ENCODE assay signal across 19 cellular contexts in the genomic region with DNA sequence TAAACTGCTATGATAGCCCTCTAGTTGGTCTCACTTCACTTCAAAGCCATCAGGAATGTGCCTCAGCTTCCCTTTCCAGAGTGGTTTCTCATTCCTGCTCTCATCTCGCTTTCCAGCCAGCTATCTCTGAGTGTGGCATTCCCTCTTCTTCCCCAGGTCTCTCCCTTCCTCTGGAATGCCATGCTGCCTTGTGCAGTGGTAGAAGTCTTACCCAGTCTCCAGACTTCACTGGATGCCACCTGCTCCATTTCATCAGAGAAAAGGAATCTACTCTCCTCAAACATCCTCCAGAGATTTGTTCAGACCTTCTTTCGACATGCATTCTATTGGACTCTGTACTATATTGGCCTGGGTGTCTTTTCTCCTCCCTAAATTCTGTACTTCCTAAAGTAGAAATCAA.
"Had no signal": no experiment of that assay in that cellular context is flagged by ENCODE, and none has a peak within 500 bp of the region (broad histone marks: within the 10 kb centered on the region; RNA-seq: fewer than 3 reads in every experiment).

No MANE protein-coding gene starts in this region.

- H3K9me3 ChIP-seq: mucosa of descending colon, ovary, sigmoid colon, suprapubic skin, thyroid gland had no signal

- H3K9me3 Mint-ChIP-seq: mesothelial cell of epicardium had no signal

- H3K4me1 ChIP-seq: suprapubic skin, thyroid gland had no signal

- H3K27ac ChIP-seq: ovary, suprapubic skin, thyroid gland had no signal

- H3K27ac Mint-ChIP-seq: mesothelial cell of epicardium; naive thymus-derived CD8-positive, alpha-beta T cell; stimulated activated naive B cell treated with anti-CD40 and anti-IgM and Interleukin-4, amounts not matched to agents 10 μg/mL and 1 μg/mL and 100 μg/mL, for 72 hours; stimulated activated naive CD8-positive, alpha-beta T cell treated with anti-CD3 and anti-CD28 coated beads, Interleukin-15, amount 100 ng/mL, for 72 hours had no signal

- H2AFZ ChIP-seq: hepatocyte had no signal

- H3K4me3 Mint-ChIP-seq: mesothelial cell of epicardium; naive thymus-derived CD8-positive, alpha-beta T cell; stimulated activated naive B cell treated with anti-CD40 and anti-IgM and Interleukin-4, amounts not matched to agents 10 μg/mL and 1 μg/mL and 100 μg/mL, for 72 hours; stimulated activated naive CD8-positive, alpha-beta T cell treated with anti-CD3 and anti-CD28 coated beads, Interleukin-15, amount 100 ng/mL, for 72 hours had no signal

- ATAC-seq: left lobe of liver; mucosa of descending colon; naive thymus-derived CD8-positive, alpha-beta T cell; stimulated activated naive B cell treated with anti-CD40 and anti-IgM and Interleukin-4, amounts not matched to agents 10 μg/mL and 1 μg/mL and 100 μg/mL, for 72 hours; stimulated activated naive CD8-positive, alpha-beta T cell treated with anti-CD3 and anti-CD28 coated beads, Interleukin-15, amount 100 ng/mL, for 72 hours had no signal

- H3K4me1 Mint-ChIP-seq: naive thymus-derived CD8-positive, alpha-beta T cell; stimulated activated naive B cell treated with anti-CD40 and anti-IgM and Interleukin-4, amounts not matched to agents 10 μg/mL and 1 μg/mL and 100 μg/mL, for 72 hours; stimulated activated naive CD8-positive, alpha-beta T cell treated with anti-CD3 and anti-CD28 coated beads, Interleukin-15, amount 100 ng/mL, for 72 hours had no signal

- H3K4me3 ChIP-seq: dorsolateral prefrontal cortex, hepatocyte, mucosa of descending colon, ovary, sigmoid colon, suprapubic skin, thyroid gland had no signal

- H3K4me2 ChIP-seq: hepatocyte had no signal

- H3K36me3 Mint-ChIP-seq: mesothelial cell of epicardium; naive thymus-derived CD8-positive, alpha-beta T cell; stimulated activated naive B cell treated with anti-CD40 and anti-IgM and Interleukin-4, amounts not matched to agents 10 μg/mL and 1 μg/mL and 100 μg/mL, for 72 hours had no signal

- DNase-seq: effector CD4-positive, alpha-beta T cell; kidney; mesenchymal stem cell; mucosa of descending colon; naive thymus-derived CD8-positive, alpha-beta T cell; ovary; sigmoid colon; small intestine; stimulated activated CD4-positive, alpha-beta T cell treated with anti-CD3 and anti-CD28 coated beads, Interleukin-15, amount 100 ng/mL, for 24 hours; stimulated activated CD4-positive, alpha-beta T cell treated with anti-CD3 and anti-CD28 coated beads, Interleukin-2, amount 100 ng/mL, for 48 hours; stimulated activated naive B cell treated with anti-CD40 and anti-IgM and Interleukin-4, amounts not matched to agents 10 μg/mL and 1 μg/mL and 100 μg/mL, for 72 hours; stimulated activated naive CD8-positive, alpha-beta T cell treated with anti-CD3 and anti-CD28 coated beads, Interleukin-15, amount 100 ng/mL, for 72 hours; thyroid gland; trophoblast cell had no signal

- H3K36me3 ChIP-seq: ovary, sigmoid colon, suprapubic skin, thyroid gland had no signal

- H3K79me2 ChIP-seq: hepatocyte had no signal

- H3K27me3 ChIP-seq: hepatocyte, ovary, sigmoid colon, suprapubic skin, thyroid gland had no signal
